1 cellular context compared by ENCODE assay signal in the genomic region with DNA sequence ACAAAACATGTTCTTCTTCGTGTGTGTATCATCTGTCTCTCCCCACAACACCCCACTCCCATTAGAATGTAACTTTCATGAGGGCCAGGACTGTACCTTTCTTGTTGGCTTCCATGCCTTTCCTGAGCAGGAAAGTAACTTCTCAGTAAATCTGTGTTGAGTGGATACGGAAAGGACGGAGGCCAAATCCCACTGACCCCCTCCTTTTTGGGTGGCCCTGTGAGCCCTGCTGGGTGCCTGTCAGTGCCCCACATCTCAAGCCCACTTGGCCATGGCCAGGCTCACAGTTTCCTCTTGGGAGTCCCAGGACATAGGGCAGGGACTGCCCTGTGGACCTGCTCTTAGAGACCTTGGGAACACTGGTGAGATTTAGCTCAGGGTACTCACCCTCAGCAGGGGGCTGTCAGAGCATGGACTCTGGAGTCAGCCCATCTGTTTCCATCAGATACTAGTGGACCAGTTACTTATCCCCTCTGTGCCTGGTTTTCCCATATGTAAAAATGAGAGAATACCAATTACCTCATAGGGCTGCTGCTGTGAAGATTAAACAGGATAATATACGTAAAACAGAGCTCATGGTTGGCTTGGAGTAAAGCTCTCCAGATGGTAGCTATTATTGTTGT.
TF ChIP-seq lines count a peak whose summit lies in the region.

No MANE protein-coding gene starts in this region.

TF ChIP-seq in H1, 55 proteins besides CTCF, POLR2A, EP300 and RAD21 (continued from another document):
- TF ChIP-seq, protein P1, sequence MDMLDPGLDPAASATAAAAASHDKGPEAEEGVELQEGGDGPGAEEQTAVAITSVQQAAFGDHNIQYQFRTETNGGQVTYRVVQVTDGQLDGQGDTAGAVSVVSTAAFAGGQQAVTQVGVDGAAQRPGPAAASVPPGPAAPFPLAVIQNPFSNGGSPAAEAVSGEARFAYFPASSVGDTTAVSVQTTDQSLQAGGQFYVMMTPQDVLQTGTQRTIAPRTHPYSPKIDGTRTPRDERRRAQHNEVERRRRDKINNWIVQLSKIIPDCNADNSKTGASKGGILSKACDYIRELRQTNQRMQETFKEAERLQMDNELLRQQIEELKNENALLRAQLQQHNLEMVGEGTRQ (IDR thresholded peaks at IDR 0.05; ENCODE audit: low read length): no peak
- TF ChIP-seq YY1 (IDR thresholded peaks at IDR 0.05; ENCODE audit: low read depth, low read length): no peak
- TF ChIP-seq CBX5 (IDR thresholded peaks at IDR 0.05; ENCODE audit: low read depth, low read length): no peak
- TF ChIP-seq CREB1 (IDR thresholded peaks at IDR 0.05): no peak
- TF ChIP-seq SP2 (IDR thresholded peaks at IDR 0.05; ENCODE audit: low read length): no peak
- no peak for TF ChIP-seq HDAC6 (IDR thresholded peaks at IDR 0.05; ENCODE audit: low read depth, low read length)
